In the genomic region with DNA sequence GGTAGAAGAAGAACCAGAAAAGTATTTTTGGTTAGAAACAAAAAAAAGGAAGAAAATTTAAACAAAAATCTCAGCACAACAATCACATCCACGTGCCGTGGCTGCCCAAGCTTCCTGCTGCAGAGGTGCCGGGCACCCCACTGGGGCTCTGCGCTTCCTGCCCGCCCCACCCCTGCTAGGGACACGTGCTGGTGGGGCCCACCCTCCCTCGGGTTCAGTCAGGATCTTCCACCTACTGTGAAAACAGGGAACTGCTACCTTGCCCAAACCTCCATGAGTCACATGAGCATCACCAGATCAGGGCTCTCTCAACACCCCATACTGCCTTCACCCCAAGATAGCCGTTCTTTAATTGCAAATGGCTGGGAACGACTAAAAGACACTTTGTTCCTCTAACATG, we compare ENCODE assay signal across 8 cellular contexts. TPM values are rescaled to one million over a fixed set of nuclear protein-coding genes. Genes with fewer than 3 reads are reported as not detected.
DNase-seq lines count a peak whose midpoint lies in the region; ATAC-seq and TF ChIP-seq lines count a peak whose summit lies in the region.
"Had no signal": no experiment of that assay in that cellular context is flagged by ENCODE, and none has a peak within 500 bp of the region (broad histone marks: within the 10 kb centered on the region; RNA-seq: fewer than 3 reads in every experiment).

No MANE protein-coding gene starts in this region.

- H3K27ac Mint-ChIP-seq in activated CD4-positive, alpha-beta memory T cell treated with anti-CD3 and anti-CD28 coated beads, Interleukin-2, amount 10 ng/mL, durations not matched to agents 7 days and 5 days: peak overlapping the region; percentile 95
- peak overlapping the region; percentile 32 for H3K27ac Mint-ChIP-seq in chondrocyte (ENCODE audit: unreplicated experiment)

- H3K27ac ChIP-seq in HEK293 (ENCODE audit: extremely low read depth, low read depth, low read length): no peak overlapping the region

- H3K27me3 Mint-ChIP-seq in activated CD4-positive, alpha-beta memory T cell treated with anti-CD3 and anti-CD28 coated beads, Interleukin-2, amount 10 ng/mL, durations not matched to agents 7 days and 5 days: no peaks in the 10 kb centered on the region
- no peaks in the 10 kb centered on the region for H3K27me3 Mint-ChIP-seq in chondrocyte (ENCODE audit: low read depth)

- H3K9me3 ChIP-seq in HEK293 (ENCODE audit: control insufficient read depth, insufficient read depth, low read depth, low read length): no peaks in the 10 kb centered on the region

- ATAC-seq in HG03039 (IDR thresholded peaks at IDR 0.05; ENCODE audit: unreplicated experiment): no peak

- H3K4me3 ChIP-seq in HEK293 (ENCODE audit: low read depth, low read length): no peak overlapping the region

- no peaks in the 10 kb centered on the region for H3K4me1 ChIP-seq in HEK293 (ENCODE audit: control insufficient read depth, insufficient read depth, low read length)

- peaks cover 71 to 93% of the 10 kb centered on the region in 2 experiments for H3K36me3 ChIP-seq in HEK293 (ENCODE audit: control insufficient read depth in 2 of 2, insufficient read depth in 1 of 2, low read length in 2 of 2)

- H3K4me3 Mint-ChIP-seq in activated CD4-positive, alpha-beta memory T cell treated with anti-CD3 and anti-CD28 coated beads, Interleukin-2, amount 10 ng/mL, durations not matched to agents 7 days and 5 days: no peak overlapping the region
- H3K4me3 Mint-ChIP-seq in chondrocyte (ENCODE audit: unreplicated experiment): no peak overlapping the region

- POLR2A ChIA-PET in HEK293 (lab: Yijun Ruan, JAX): no interaction called here
- POLR2A ChIA-PET in activated CD4-positive, alpha-beta memory T cell treated with anti-CD3 and anti-CD28 coated beads, Interleukin-2, amount 10 ng/mL, durations not matched to agents 7 days and 5 days (lab: Charles Lee): interaction anchor here (0.8 to 5.4 kb wide), 5 partner anchors 14 to 97 kb away, joined by 4 to 51 read pairs (median 5); a partner anchor contains a TSS

- CTCF ChIA-PET in HEK293 (lab: Yijun Ruan, JAX): interaction anchor here (0.9 kb wide), 1 partner anchor 8 kb away, joined by 4 read pairs; no protein-coding TSS in a partner anchor
- CTCF ChIA-PET in activated CD4-positive, alpha-beta memory T cell treated with anti-CD3 and anti-CD28 coated beads, Interleukin-2, amount 10 ng/mL, durations not matched to agents 7 days and 5 days (lab: Charles Lee): no interaction called here

- no peak for DNase-seq in activated CD4-positive, alpha-beta memory T cell treated with anti-CD3 and anti-CD28 coated beads, Interleukin-2, amount 10 ng/mL, durations not matched to agents 7 days and 5 days
- DNase-seq in chondrocyte (ENCODE audit: low spot score) (no peak), NCI-H187 (lab: John Stamatoyannopoulos, UW) (no peak), nucleus accumbens (lab: John Stamatoyannopoulos, UW) (no peak)
- DNase-seq in stimulated activated CD8-positive, alpha-beta memory T cell treated with anti-CD3 and anti-CD28 coated beads, Interleukin-7, amount 100 ng/mL, for 48 hours (ENCODE audit: extremely low read depth in 1 of 2, low read depth in 1 of 2): peak; percentile 39 to 43
- DNase-seq: MV-4-11 had no signal

- peaks cover 63% of the 10 kb centered on the region for H3K4me1 Mint-ChIP-seq in activated CD4-positive, alpha-beta memory T cell treated with anti-CD3 and anti-CD28 coated beads, Interleukin-2, amount 10 ng/mL, durations not matched to agents 7 days and 5 days
- peaks cover 1% of the 10 kb centered on the region for H3K4me1 Mint-ChIP-seq in chondrocyte (ENCODE audit: low read depth)

- H3K9me3 Mint-ChIP-seq in activated CD4-positive, alpha-beta memory T cell treated with anti-CD3 and anti-CD28 coated beads, Interleukin-2, amount 10 ng/mL, durations not matched to agents 7 days and 5 days: no peaks in the 10 kb centered on the region
- no peaks in the 10 kb centered on the region for H3K9me3 Mint-ChIP-seq in chondrocyte (ENCODE audit: low read depth)

- peaks cover 78% of the 10 kb centered on the region for H3K36me3 Mint-ChIP-seq in activated CD4-positive, alpha-beta memory T cell treated with anti-CD3 and anti-CD28 coated beads, Interleukin-2, amount 10 ng/mL, durations not matched to agents 7 days and 5 days (ENCODE audit: low read depth)
- peaks cover 61% of the 10 kb centered on the region for H3K36me3 Mint-ChIP-seq in chondrocyte (ENCODE audit: low read depth)

- TF ChIP-seq CTCF in HEK293 (tag by site-specific recombination; IDR thresholded peaks at IDR 0.05): no peak
- no peak for TF ChIP-seq CTCF in chondrocyte (IDR thresholded peaks at IDR 0.05)

TF ChIP-seq in HEK293, 187 proteins besides CTCF, POLR2A, EP300 and RAD21:
- TF ChIP-seq, protein P1, sequence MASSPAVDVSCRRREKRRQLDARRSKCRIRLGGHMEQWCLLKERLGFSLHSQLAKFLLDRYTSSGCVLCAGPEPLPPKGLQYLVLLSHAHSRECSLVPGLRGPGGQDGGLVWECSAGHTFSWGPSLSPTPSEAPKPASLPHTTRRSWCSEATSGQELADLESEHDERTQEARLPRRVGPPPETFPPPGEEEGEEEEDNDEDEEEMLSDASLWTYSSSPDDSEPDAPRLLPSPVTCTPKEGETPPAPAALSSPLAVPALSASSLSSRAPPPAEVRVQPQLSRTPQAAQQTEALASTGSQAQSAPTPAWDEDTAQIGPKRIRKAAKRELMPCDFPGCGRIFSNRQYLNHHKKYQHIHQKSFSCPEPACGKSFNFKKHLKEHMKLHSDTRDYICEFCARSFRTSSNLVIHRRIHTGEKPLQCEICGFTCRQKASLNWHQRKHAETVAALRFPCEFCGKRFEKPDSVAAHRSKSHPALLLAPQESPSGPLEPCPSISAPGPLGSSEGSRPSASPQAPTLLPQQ (tag by site-specific recombination; IDR thresholded peaks at IDR 0.05): peak; percentile 87
- TF ChIP-seq EGR2 (tag by site-specific recombination; IDR thresholded peaks at IDR 0.05; ENCODE audit: low read depth) (no peak), ZFP69B (tag by site-specific recombination; IDR thresholded peaks at IDR 0.05) (peak; percentile 74)

RNA-seq across cellular contexts. Expression of a gene that starts 24.4 kb away (rescaled TPM):
- total RNA-seq in activated CD4-positive, alpha-beta memory T cell treated with anti-CD3 and anti-CD28 coated beads, Interleukin-2, amount 10 ng/mL, durations not matched to agents 7 days and 5 days: 100 to 1,000 TPM; 288 to 309 TPM
- 79.2 to 155 TPM (median 80.8 TPM) in 3 replicates for total RNA-seq in chondrocyte

RNA-seq across cellular contexts. Expression of a gene that starts 34.2 kb away (rescaled TPM):
- total RNA-seq in activated CD4-positive, alpha-beta memory T cell treated with anti-CD3 and anti-CD28 coated beads, Interleukin-2, amount 10 ng/mL, durations not matched to agents 7 days and 5 days: 10 to 100 TPM; 95.4 to 96.8 TPM
- 45.1 to 51.2 TPM (median 49.6 TPM) in 3 replicates for total RNA-seq in chondrocyte

Comparison
In these comparisons a context has a peak if more than half of its experiments do, and no peak if none do; other contexts are left out.
1. DNase-seq: peak in stimulated activated CD8-positive, alpha-beta memory T cell treated with anti-CD3 and anti-CD28 coated beads, Interleukin-7, amount 100 ng/mL, for 48 hours (2 of 2); none in activated CD4-positive, alpha-beta memory T cell treated with anti-CD3 and anti-CD28 coated beads, Interleukin-2, amount 10 ng/mL, durations not matched to agents 7 days and 5 days (single experiment), chondrocyte (single experiment), NCI-H187 (0 of 2) and nucleus accumbens (0 of 56).